Comparison of ENCODE assay signal across 8 cellular contexts in the genomic region with DNA sequence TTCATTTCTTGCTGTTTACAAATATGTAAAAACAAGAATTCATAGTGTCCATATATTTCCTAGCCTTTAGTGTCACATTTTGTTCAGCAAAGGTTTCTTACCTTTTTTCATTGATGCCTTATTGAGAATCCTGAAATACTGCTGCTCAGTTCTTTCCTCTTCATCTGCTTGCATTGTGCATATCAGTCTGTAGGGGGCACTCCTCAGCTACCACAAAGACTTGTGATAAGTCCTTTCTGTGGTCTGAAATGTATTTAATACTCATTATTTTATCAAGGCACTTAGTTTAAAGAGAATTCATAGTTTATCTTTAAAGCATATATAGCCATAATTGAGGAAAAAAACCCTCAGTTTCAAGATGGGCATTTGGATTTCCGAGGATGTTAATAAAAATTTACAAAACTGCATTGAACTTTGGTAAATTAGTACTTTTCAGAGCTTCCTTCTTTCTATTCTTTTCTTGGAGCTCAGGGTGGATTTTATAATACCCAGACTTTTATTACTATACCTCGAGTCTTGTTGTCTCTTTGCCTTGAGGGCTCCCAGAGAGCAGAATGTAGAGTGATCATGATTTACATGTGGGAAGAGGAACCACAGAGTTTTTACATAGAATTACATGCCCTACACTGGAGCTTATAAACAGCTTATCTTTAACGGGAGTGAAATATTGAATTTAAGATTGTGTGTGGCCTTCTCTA.
DNase-seq lines count a peak whose midpoint lies in the region; ATAC-seq and TF ChIP-seq lines count a peak whose summit lies in the region.

No MANE protein-coding gene starts in this region.

- TF ChIP-seq CTCF in LNCaP clone FGC (IDR thresholded peaks at IDR 0.05; ENCODE audit: control insufficient read depth, extremely low read depth, insufficient read depth): peak; percentile 85
- peak in 2 of 3 experiments; percentile 16 to 36 for TF ChIP-seq CTCF in esophagus muscularis mucosa (IDR thresholded peaks at IDR 0.05)
- peak; percentile 85 for TF ChIP-seq CTCF in progenitor cell of endocrine pancreas (IDR thresholded peaks at IDR 0.05; ENCODE audit: unreplicated experiment)

- H3K4me1 Mint-ChIP-seq in activated CD4-positive, alpha-beta T cell treated with anti-CD3 and anti-CD28 coated beads for 36 hours: peaks cover 9% of the 10 kb centered on the region
- H3K4me1 Mint-ChIP-seq in progenitor cell of endocrine pancreas (ENCODE audit: low read depth): no peaks in the 10 kb centered on the region

- H3K36me3 Mint-ChIP-seq in activated CD4-positive, alpha-beta T cell treated with anti-CD3 and anti-CD28 coated beads for 36 hours (ENCODE audit: low read depth): no peaks in the 10 kb centered on the region
- H3K36me3 Mint-ChIP-seq in progenitor cell of endocrine pancreas (ENCODE audit: insufficient read depth): no peaks in the 10 kb centered on the region

- no peaks in the 10 kb centered on the region for H3K9me3 ChIP-seq in esophagus muscularis mucosa

- WGBS in esophagus muscularis mucosa: 32% methylated on average over 3 of the region's 3 CpGs

- H3K9me3 Mint-ChIP-seq in activated CD4-positive, alpha-beta T cell treated with anti-CD3 and anti-CD28 coated beads for 36 hours (ENCODE audit: low read depth): no peaks in the 10 kb centered on the region
- no peaks in the 10 kb centered on the region for H3K9me3 Mint-ChIP-seq in progenitor cell of endocrine pancreas (ENCODE audit: low read depth)

- no peak overlapping the region for H3K27ac ChIP-seq in esophagus muscularis mucosa (replicated peaks in 1 of 4)

- no peak for TF ChIP-seq POLR2A in esophagus muscularis mucosa (IDR thresholded peaks at IDR 0.05; ENCODE audit: low read depth)

- H3K27me3 Mint-ChIP-seq in activated CD4-positive, alpha-beta T cell treated with anti-CD3 and anti-CD28 coated beads for 36 hours: peaks cover 31% of the 10 kb centered on the region
- peaks cover 18% of the 10 kb centered on the region for H3K27me3 Mint-ChIP-seq in progenitor cell of endocrine pancreas

- H3K4me3 ChIP-seq in LNCaP clone FGC (ENCODE audit: low read depth, low read length) (no peak overlapping the region), esophagus muscularis mucosa (no peak overlapping the region)

- POLR2A ChIA-PET in activated CD4-positive, alpha-beta T cell treated with anti-CD3 and anti-CD28 coated beads for 36 hours (lab: Charles Lee): no interaction called here

- ATAC-seq in activated CD4-positive, alpha-beta T cell treated with anti-CD3 and anti-CD28 coated beads for 36 hours: no peak
- ATAC-seq in GM18909 (IDR thresholded peaks at IDR 0.05; ENCODE audit: poor library complexity, unreplicated experiment) (no peak), HG03159 (IDR thresholded peaks at IDR 0.05; ENCODE audit: unreplicated experiment) (no peak)

- TF ChIP-seq EP300 in esophagus muscularis mucosa (IDR thresholded peaks at IDR 0.05): no peak

- no peaks in the 10 kb centered on the region for H3K4me1 ChIP-seq in esophagus muscularis mucosa

- H3K27ac Mint-ChIP-seq in activated CD4-positive, alpha-beta T cell treated with anti-CD3 and anti-CD28 coated beads for 36 hours: no peak overlapping the region
- H3K27ac Mint-ChIP-seq in progenitor cell of endocrine pancreas: no peak overlapping the region

- H3K36me3 ChIP-seq in esophagus muscularis mucosa: no peaks in the 10 kb centered on the region

- peak; percentile 62 for DNase-seq in activated CD4-positive, alpha-beta T cell treated with anti-CD3 and anti-CD28 coated beads for 36 hours
- DNase-seq in activated CD4-positive, alpha-beta T cell treated with anti-CD3 and anti-CD28 coated beads, Interleukin-2, amount 50 U/mL, for 1 hour: no peak
- DNase-seq in LNCaP clone FGC (ENCODE audit: low read depth): peak; percentile 19
- DNase-seq in SK-N-DZ (ENCODE audit: low spot score): peak; percentile 37
- no peak for DNase-seq in esophagus muscularis mucosa (ENCODE audit: extremely low spot score)
- DNase-seq in progenitor cell of endocrine pancreas (ENCODE audit: low spot score, unreplicated experiment): peak; percentile 18

- CTCF ChIA-PET in activated CD4-positive, alpha-beta T cell treated with anti-CD3 and anti-CD28 coated beads for 36 hours (lab: Charles Lee): interaction anchor here (0.8 to 1.6 kb wide), 7 partner anchors 8 to 1366 kb away, joined by 3 to 7 read pairs (median 3); no protein-coding TSS in a partner anchor

- H3K4me3 Mint-ChIP-seq in activated CD4-positive, alpha-beta T cell treated with anti-CD3 and anti-CD28 coated beads for 36 hours: no peak overlapping the region
- H3K4me3 Mint-ChIP-seq in progenitor cell of endocrine pancreas (ENCODE audit: low read depth): no peak overlapping the region

- intact Hi-C loops in activated CD4-positive, alpha-beta T cell treated with anti-CD3 and anti-CD28 coated beads for 36 hours (cut with DNase I, micrococcal nuclease): loop anchor here in 1 of 2 experiments (1.0 to 5.0 kb wide), 2 partner anchors 1114 to 1363 kb away; no protein-coding TSS in a partner anchor
- intact Hi-C loops in esophagus muscularis mucosa (cut with DNase I): no loop called here

- H3K27me3 ChIP-seq in esophagus muscularis mucosa: peaks cover 0 to 5% (median 0%) of the 10 kb centered on the region in 4 donors

Comparison
In these comparisons a context has a peak if more than half of its experiments do, and no peak if none do; other contexts are left out.
1. DNase-seq: peak in activated CD4-positive, alpha-beta T cell treated with anti-CD3 and anti-CD28 coated beads for 36 hours (single experiment), LNCaP clone FGC (single experiment), SK-N-DZ (single experiment) and progenitor cell of endocrine pancreas (single experiment); none in activated CD4-positive, alpha-beta T cell treated with anti-CD3 and anti-CD28 coated beads, Interleukin-2, amount 50 U/mL, for 1 hour (single experiment) and esophagus muscularis mucosa (single experiment).
2. CTCF ChIP-seq: peak in every context shown above with its lines; median percentile 85 in LNCaP clone FGC; 85 in progenitor cell of endocrine pancreas; 26 in esophagus muscularis mucosa.